Comparison of ENCODE assay signal across 26 cellular contexts in genomic region chr13:74975122-74975521, GRCh38.
"Had no signal": no experiment of that assay in that cellular context is flagged by ENCODE, and none has a peak within 500 bp of the region (broad histone marks: within the 10 kb centered on the region; RNA-seq: fewer than 3 reads in every experiment).

No MANE protein-coding gene starts in this region.

- H3K9me3 ChIP-seq: neutrophil, pancreas, prostate gland, right lobe of liver, sigmoid colon, stomach, thoracic aorta, thyroid gland, tibial nerve, upper lobe of right lung, uterus had no signal

- H3K4me1 Mint-ChIP-seq: naive thymus-derived CD4-positive, alpha-beta T cell; natural killer cell; nephron; stimulated activated naive B cell treated with anti-CD40 and anti-IgM and Interleukin-4, amounts not matched to agents 10 μg/mL and 1 μg/mL and 100 μg/mL, for 72 hours had no signal

- H3K27ac ChIP-seq: neutrophil, pancreas, prostate gland, right lobe of liver, sigmoid colon, stomach, thoracic aorta, thyroid gland, tibial nerve, upper lobe of right lung, uterus had no signal

- H3K27me3 ChIP-seq: neutrophil, pancreas, right lobe of liver, sigmoid colon, stomach, thyroid gland, tibial nerve, upper lobe of right lung, uterus had no signal

- H3K4me3 Mint-ChIP-seq: naive thymus-derived CD4-positive, alpha-beta T cell; natural killer cell; nephron; stimulated activated naive B cell treated with anti-CD40 and anti-IgM and Interleukin-4, amounts not matched to agents 10 μg/mL and 1 μg/mL and 100 μg/mL, for 72 hours; stimulated activated naive CD8-positive, alpha-beta T cell treated with anti-CD3 and anti-CD28 coated beads, Interleukin-15, Interleukin-2, amounts not matched to agents 100 ng/mL and 50 ng/mL, for 24 hours; type B pancreatic cell had no signal

- ATAC-seq: naive thymus-derived CD4-positive, alpha-beta T cell; natural killer cell; pancreas; right cardiac atrium; right lobe of liver; stimulated activated naive B cell treated with anti-CD40 and anti-IgM and Interleukin-4, amounts not matched to agents 10 μg/mL and 1 μg/mL and 100 μg/mL, for 72 hours; upper lobe of right lung had no signal

- H3K27me3 Mint-ChIP-seq: stimulated activated naive B cell treated with anti-CD40 and anti-IgM and Interleukin-4, amounts not matched to agents 10 μg/mL and 1 μg/mL and 100 μg/mL, for 72 hours had no signal

- H3K4me3 ChIP-seq: pancreas, prostate gland, right lobe of liver, sigmoid colon, stomach, thoracic aorta, thyroid gland, tibial nerve, upper lobe of right lung, uterus had no signal

- H3K36me3 ChIP-seq: neutrophil, pancreas, prostate gland, right lobe of liver, sigmoid colon, stomach, thoracic aorta, thyroid gland, tibial nerve, upper lobe of right lung, uterus had no signal

- H3K4me1 ChIP-seq: pancreas, prostate gland, right lobe of liver, sigmoid colon, stomach, thyroid gland, tibial nerve, upper lobe of right lung, uterus had no signal

- H3K36me3 Mint-ChIP-seq: naive thymus-derived CD4-positive, alpha-beta T cell; natural killer cell; stimulated activated naive B cell treated with anti-CD40 and anti-IgM and Interleukin-4, amounts not matched to agents 10 μg/mL and 1 μg/mL and 100 μg/mL, for 72 hours; type B pancreatic cell had no signal

- DNase-seq: naive thymus-derived CD4-positive, alpha-beta T cell; natural killer cell; nucleus accumbens; pancreas; right cardiac atrium; right lobe of liver; sigmoid colon; small intestine; stimulated activated CD4-positive, alpha-beta T cell treated with anti-CD3 and anti-CD28 coated beads, Interleukin-15, amount 100 ng/mL, for 24 hours; stimulated activated CD4-positive, alpha-beta T cell treated with anti-CD3 and anti-CD28 coated beads, Interleukin-2, amount 100 ng/mL, for 24 hours; stimulated activated CD4-positive, alpha-beta T cell treated with anti-CD3 and anti-CD28 coated beads, Interleukin-2, amount 100 ng/mL, for 48 hours; stimulated activated CD4-positive, alpha-beta T cell treated with anti-CD3 and anti-CD28 coated beads, Interleukin-4, amount 100 ng/mL, for 4 hours; stimulated activated CD8-positive, alpha-beta memory T cell treated with anti-CD3 and anti-CD28 coated beads, Interleukin-4, amount 100 ng/mL, for 48 hours; stimulated activated naive B cell treated with anti-CD40 and anti-IgM and Interleukin-4, amounts not matched to agents 10 μg/mL and 1 μg/mL and 100 μg/mL, for 72 hours; stimulated activated naive CD4-positive, alpha-beta T cell treated with Interleukin-2 at 50 U/mL for 16 hours; stomach; thyroid gland; upper lobe of right lung; uterus had no signal

- H3K27ac Mint-ChIP-seq: naive thymus-derived CD4-positive, alpha-beta T cell; natural killer cell; nephron; stimulated activated naive B cell treated with anti-CD40 and anti-IgM and Interleukin-4, amounts not matched to agents 10 μg/mL and 1 μg/mL and 100 μg/mL, for 72 hours; stimulated activated naive CD8-positive, alpha-beta T cell treated with anti-CD3 and anti-CD28 coated beads, Interleukin-15, Interleukin-2, amounts not matched to agents 100 ng/mL and 50 ng/mL, for 24 hours; type B pancreatic cell had no signal

- H3K9me3 Mint-ChIP-seq: natural killer cell; nephron; stimulated activated naive B cell treated with anti-CD40 and anti-IgM and Interleukin-4, amounts not matched to agents 10 μg/mL and 1 μg/mL and 100 μg/mL, for 72 hours; type B pancreatic cell had no signal
